17 cellular contexts compared by ENCODE assay signal in genomic region chr2:148527488-148528340, GRCh38.
DNase-seq lines count a peak whose midpoint lies in the region; ATAC-seq and TF ChIP-seq lines count a peak whose summit lies in the region.
"Had no signal": no experiment of that assay in that cellular context is flagged by ENCODE, and none has a peak within 500 bp of the region (broad histone marks: within the 10 kb centered on the region; RNA-seq: fewer than 3 reads in every experiment).

No MANE protein-coding gene starts in this region.

- H3K4me3 Mint-ChIP-seq in activated naive CD4-positive, alpha-beta T cell treated with anti-CD3 and anti-CD28 coated beads, Interleukin-2, amount 50 U/mL, for 24 hours: peak overlapping the region; percentile 77

- no peaks in the 10 kb centered on the region for H3K9me3 Mint-ChIP-seq in activated naive CD4-positive, alpha-beta T cell treated with anti-CD3 and anti-CD28 coated beads, Interleukin-2, amount 50 U/mL, for 24 hours

- H2AFZ ChIP-seq in PC-3 (ENCODE audit: low read length) (no peak overlapping the region), osteoblast (ENCODE audit: low read length) (no peak overlapping the region)

- H3K27ac Mint-ChIP-seq in activated naive CD4-positive, alpha-beta T cell treated with anti-CD3 and anti-CD28 coated beads, Interleukin-2, amount 50 U/mL, for 24 hours: peak overlapping the region; percentile 95

- H3K36me3 ChIP-seq in PC-3 (ENCODE audit: low read depth, low read length) (no peaks in the 10 kb centered on the region), osteoblast (ENCODE audit: insufficient read depth, low read length) (no peaks in the 10 kb centered on the region)
- H3K36me3 ChIP-seq: left lung had no signal

- H3K27me3 ChIP-seq in PC-3 (ENCODE audit: low read length) (no peaks in the 10 kb centered on the region), osteoblast (ENCODE audit: insufficient read depth, low read length) (no peaks in the 10 kb centered on the region)
- H3K27me3 ChIP-seq: testis had no signal

- H4K20me1 ChIP-seq in PC-3 (ENCODE audit: low read length): no peaks in the 10 kb centered on the region
- no peaks in the 10 kb centered on the region for H4K20me1 ChIP-seq in osteoblast (ENCODE audit: insufficient read depth, low read length)

- H3K79me2 ChIP-seq in PC-3 (ENCODE audit: low read length) (no peaks in the 10 kb centered on the region), osteoblast (ENCODE audit: insufficient read depth, low read length) (no peaks in the 10 kb centered on the region)

- CTCF ChIA-PET in PC-3 (lab: Charles Lee): no interaction called here

- H3K4me1 ChIP-seq in PC-3 (ENCODE audit: insufficient read depth, low read length) (no peaks in the 10 kb centered on the region), osteoblast (ENCODE audit: insufficient read depth, low read length) (no peaks in the 10 kb centered on the region)
- H3K4me1 ChIP-seq: A549, testis had no signal

- H3K9me2 ChIP-seq in PC-3 (replicated peaks; ENCODE audit: low read length): no peaks in the 10 kb centered on the region

- H3K9me3 ChIP-seq in PC-3 (ENCODE audit: low read length) (no peaks in the 10 kb centered on the region), osteoblast (ENCODE audit: low read depth, low read length) (no peaks in the 10 kb centered on the region)
- H3K9me3 ChIP-seq: A549, left lung, testis had no signal

- BruUV-seq in PC-3 (replicated peaks; lab: Mats Ljungman, UMichigan): no TSS peak

- H3K27me3 Mint-ChIP-seq in activated naive CD4-positive, alpha-beta T cell treated with anti-CD3 and anti-CD28 coated beads, Interleukin-2, amount 50 U/mL, for 24 hours: no peaks in the 10 kb centered on the region

- peak; percentile 74 for DNase-seq in activated CD8-positive, alpha-beta memory T cell treated with anti-CD3 and anti-CD28 coated beads for 24 hours
- DNase-seq in activated CD8-positive, alpha-beta memory T cell treated with anti-CD3 and anti-CD28 coated beads, Interleukin-2, amount 50 U/mL, for 4 hours: no peak
- DNase-seq in PC-3: peak; percentile 49
- DNase-seq in osteoblast (ENCODE audit: insufficient read length, low spot score, missing footprints): peak; percentile 14
- no peak for DNase-seq in G401 (ENCODE audit: low spot score)
- DNase-seq: effector CD8-positive, alpha-beta T cell; left lung; NCI-H1930; NCI-H524; OCI-M1; testis had no signal

- POLR2A ChIA-PET in PC-3 (lab: Charles Lee; ENCODE audit: unreplicated experiment): no interaction called here

- H3F3A ChIP-seq in PC-3 (ENCODE audit: low read length, unreplicated experiment): no peaks in the 10 kb centered on the region

- H3K36me3 Mint-ChIP-seq in activated naive CD4-positive, alpha-beta T cell treated with anti-CD3 and anti-CD28 coated beads, Interleukin-2, amount 50 U/mL, for 24 hours: no peaks in the 10 kb centered on the region

- peaks cover 90% of the 10 kb centered on the region for H3K4me1 Mint-ChIP-seq in activated naive CD4-positive, alpha-beta T cell treated with anti-CD3 and anti-CD28 coated beads, Interleukin-2, amount 50 U/mL, for 24 hours

- H3K27ac ChIP-seq in PC-3 (ENCODE audit: low read length) (no peak overlapping the region), osteoblast (ENCODE audit: low read depth, low read length) (no peak overlapping the region)
- H3K27ac ChIP-seq: A549, left lung, testis, VCaP had no signal

- H3K9ac ChIP-seq in PC-3 (ENCODE audit: low read length): no peak overlapping the region

- H3K4me3 ChIP-seq in PC-3 (ENCODE audit: low read length) (no peak overlapping the region), osteoblast (ENCODE audit: insufficient read depth, low read length) (no peak overlapping the region)
- H3K4me3 ChIP-seq: A549, left lung, testis had no signal

- ATAC-seq in PC-3 (peak; percentile 84), GM21737 (IDR thresholded peaks at IDR 0.05; ENCODE audit: unreplicated experiment) (no peak), HG02588 (IDR thresholded peaks at IDR 0.05; ENCODE audit: unreplicated experiment) (no peak)
- ATAC-seq: A549, left lung, SK-N-SH treated with all-trans-retinoic acid at 6 μM for 48 hours had no signal

- H3K4me2 ChIP-seq in PC-3 (ENCODE audit: low read length) (no peak overlapping the region), osteoblast (ENCODE audit: insufficient read depth, low read length) (no peak overlapping the region)
- H3K4me2 ChIP-seq: A549 had no signal

- in situ Hi-C loops in G401 (cut with HindIII; ENCODE audit: low sequenced_read_pairs): no loop called here

- TF ChIP-seq CTCF in PC-3 (conservative IDR thresholded peaks at IDR 0.05; ENCODE audit: low read depth, low read length) (no peak), osteoblast (IDR thresholded peaks at IDR 0.05; ENCODE audit: extremely low read depth, low read depth, low read length) (no peak)

- intact Hi-C loops in PC-3 (cut with micrococcal nuclease): no loop called here

Comparison
In these comparisons a context has a peak if more than half of its experiments do, and no peak if none do; other contexts are left out.
1. DNase-seq: peak in activated CD8-positive, alpha-beta memory T cell treated with anti-CD3 and anti-CD28 coated beads for 24 hours (single experiment), PC-3 (single experiment) and osteoblast (single experiment); none in activated CD8-positive, alpha-beta memory T cell treated with anti-CD3 and anti-CD28 coated beads, Interleukin-2, amount 50 U/mL, for 4 hours (single experiment) and G401 (single experiment).